ENCODE assay signal across 1 cellular context in genomic region chr13:71274923-71275593, GRCh38.
TF ChIP-seq lines count a peak whose summit lies in the region.

No MANE protein-coding gene starts in this region.

TF ChIP-seq in GM12878, 131 proteins besides CTCF, POLR2A, EP300 and RAD21 (continued from another document):
- TF ChIP-seq PRDM15 (CRISPR knock-in tag; IDR thresholded peaks at IDR 0.05) (no peak), MAX (IDR thresholded peaks at IDR 0.05; ENCODE audit: low read depth, low read length) (no peak), HSF1 (IDR thresholded peaks at IDR 0.05; ENCODE audit: low read depth, low read length) (no peak)
